ENCODE assay signal across 1 cellular context in the genomic region with DNA sequence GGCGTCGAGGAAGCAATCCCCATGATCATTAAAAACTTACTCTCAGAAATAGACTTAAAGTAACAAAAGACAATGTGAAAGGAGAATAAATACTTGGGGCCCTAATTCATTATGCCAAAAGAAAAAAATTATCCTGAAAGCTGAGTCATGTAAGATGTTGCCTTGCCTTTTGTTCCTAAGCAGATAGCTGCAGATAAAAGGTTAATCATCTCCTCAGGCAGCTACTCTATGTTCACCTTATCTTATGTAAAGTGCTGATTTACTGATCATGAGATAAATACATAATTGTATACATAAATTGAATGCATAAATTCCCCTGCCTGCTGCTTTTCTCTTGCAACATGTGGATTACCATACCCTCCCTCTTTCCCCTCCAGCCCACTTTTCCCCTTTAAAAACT.
A peak's percentile ranks its signal among the peaks of the same experiment; 100 is the strongest.
TF ChIP-seq lines count a peak whose summit lies in the region.

No MANE protein-coding gene starts in this region.

TF ChIP-seq in K562, 482 proteins besides CTCF, POLR2A, EP300 and RAD21:
- TF ChIP-seq SP1 (CRISPR knock-in tag; IDR thresholded peaks at IDR 0.05): no peak
- TF ChIP-seq CBFA2T2 (conservative IDR thresholded peaks at IDR 0.05): peak; percentile 17; the same call in 1 of the 2 replicates
- peak; percentile 14; the same call in 1 of the 2 replicates for TF ChIP-seq ZNF316 (IDR thresholded peaks at IDR 0.05)
- peak; percentile 37; the same call in 1 of the 2 replicates for TF ChIP-seq FOSL1 (tag; conservative IDR thresholded peaks at IDR 0.05)
- no peak for TF ChIP-seq ZNF282 (CRISPR knock-in tag; IDR thresholded peaks at IDR 0.05)
- peak; percentile 58 for TF ChIP-seq MEIS2 (IDR thresholded peaks at IDR 0.05; ENCODE audit: partially characterized antibody)
- TF ChIP-seq, protein P1, sequence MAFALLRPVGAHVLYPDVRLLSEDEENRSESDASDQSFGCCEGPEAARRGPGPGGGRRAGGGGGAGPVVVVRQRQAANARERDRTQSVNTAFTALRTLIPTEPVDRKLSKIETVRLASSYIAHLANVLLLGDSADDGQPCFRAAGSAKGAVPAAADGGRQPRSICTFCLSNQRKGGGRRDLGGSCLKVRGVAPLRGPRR (CRISPR knock-in tag; IDR thresholded peaks at IDR 0.05): no peak
- no peak for TF ChIP-seq HDAC8 (tag; IDR thresholded peaks at IDR 0.05)
- no peak for TF ChIP-seq ELF2 (CRISPR knock-in tag; IDR thresholded peaks at IDR 0.05)
- TF ChIP-seq, protein P2, sequence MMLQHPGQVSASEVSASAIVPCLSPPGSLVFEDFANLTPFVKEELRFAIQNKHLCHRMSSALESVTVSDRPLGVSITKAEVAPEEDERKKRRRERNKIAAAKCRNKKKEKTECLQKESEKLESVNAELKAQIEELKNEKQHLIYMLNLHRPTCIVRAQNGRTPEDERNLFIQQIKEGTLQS (IDR thresholded peaks at IDR 0.05): peak; percentile 15; the same call in 1 of the 2 replicates
- TF ChIP-seq, protein P2 (CRISPR knock-in tag; conservative IDR thresholded peaks at IDR 0.05): no peak
- peak; percentile 73 for TF ChIP-seq NFE2 (IDR thresholded peaks at IDR 0.05; ENCODE audit: low read depth)
- TF ChIP-seq, protein P3, sequence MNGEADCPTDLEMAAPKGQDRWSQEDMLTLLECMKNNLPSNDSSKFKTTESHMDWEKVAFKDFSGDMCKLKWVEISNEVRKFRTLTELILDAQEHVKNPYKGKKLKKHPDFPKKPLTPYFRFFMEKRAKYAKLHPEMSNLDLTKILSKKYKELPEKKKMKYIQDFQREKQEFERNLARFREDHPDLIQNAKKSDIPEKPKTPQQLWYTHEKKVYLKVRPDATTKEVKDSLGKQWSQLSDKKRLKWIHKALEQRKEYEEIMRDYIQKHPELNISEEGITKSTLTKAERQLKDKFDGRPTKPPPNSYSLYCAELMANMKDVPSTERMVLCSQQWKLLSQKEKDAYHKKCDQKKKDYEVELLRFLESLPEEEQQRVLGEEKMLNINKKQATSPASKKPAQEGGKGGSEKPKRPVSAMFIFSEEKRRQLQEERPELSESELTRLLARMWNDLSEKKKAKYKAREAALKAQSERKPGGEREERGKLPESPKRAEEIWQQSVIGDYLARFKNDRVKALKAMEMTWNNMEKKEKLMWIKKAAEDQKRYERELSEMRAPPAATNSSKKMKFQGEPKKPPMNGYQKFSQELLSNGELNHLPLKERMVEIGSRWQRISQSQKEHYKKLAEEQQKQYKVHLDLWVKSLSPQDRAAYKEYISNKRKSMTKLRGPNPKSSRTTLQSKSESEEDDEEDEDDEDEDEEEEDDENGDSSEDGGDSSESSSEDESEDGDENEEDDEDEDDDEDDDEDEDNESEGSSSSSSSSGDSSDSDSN (IDR thresholded peaks at IDR 0.05; ENCODE audit: borderline replicate concordance in 1 of 2, low read depth in 2 of 2, low read length in 2 of 2): no peak
- TF ChIP-seq SMARCA4 (IDR thresholded peaks at IDR 0.05): peak; percentile 19; the same call in 1 of the 2 replicates
- TF ChIP-seq, protein P4, sequence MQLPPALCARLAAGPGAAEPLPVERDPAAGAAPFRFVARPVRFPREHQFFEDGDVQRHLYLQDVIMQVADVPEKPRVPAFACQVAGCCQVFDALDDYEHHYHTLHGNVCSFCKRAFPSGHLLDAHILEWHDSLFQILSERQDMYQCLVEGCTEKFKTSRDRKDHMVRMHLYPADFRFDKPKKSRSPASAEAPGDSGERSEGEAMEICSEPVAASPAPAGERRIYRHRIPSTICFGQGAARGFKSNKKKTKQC (CRISPR knock-in tag; IDR thresholded peaks at IDR 0.05): no peak
- TF ChIP-seq ARID1B (IDR thresholded peaks at IDR 0.05): peak; percentile 36
- peak; percentile 35; the same call in 1 of the 2 replicates for TF ChIP-seq MECOM (CRISPR knock-in tag; IDR thresholded peaks at IDR 0.05)
- TF ChIP-seq CBFA2T3 (IDR thresholded peaks at IDR 0.05): peak; percentile 40
- TF ChIP-seq RBM39 (optimal IDR thresholded peaks at IDR 0.05; ENCODE audit: low read depth, low read length): no peak
- TF ChIP-seq SP2 (IDR thresholded peaks at IDR 0.05; ENCODE audit: extremely low read depth, low read depth, low read length, poor library complexity, severe bottlenecking): no peak
- no peak for TF ChIP-seq TBP (optimal IDR thresholded peaks at IDR 0.05; ENCODE audit: low read depth, low read length)
- peak; percentile 91 for TF ChIP-seq SOX6 (IDR thresholded peaks at IDR 0.05)
- peak; percentile 43; the same call in 1 of the 2 replicates for TF ChIP-seq JUND (IDR thresholded peaks at IDR 0.05; ENCODE audit: borderline replicate concordance, low read depth, low read length)
- no peak for TF ChIP-seq JUND (tag; IDR thresholded peaks at IDR 0.05; ENCODE audit: borderline replicate concordance, low read depth, low read length)
- peak; percentile 40; the same call in 1 of the 2 replicates for TF ChIP-seq C11orf30 (IDR thresholded peaks at IDR 0.05; ENCODE audit: low read depth)
- TF ChIP-seq MAFK (IDR thresholded peaks at IDR 0.05; ENCODE audit: low read length): peak; percentile 15; the same call in 1 of the 2 replicates
- TF ChIP-seq RCOR1 (IDR thresholded peaks at IDR 0.05; ENCODE audit: borderline replicate concordance in 1 of 2, low read depth in 2 of 2, low read length in 2 of 2): 0 out of 4 replicates have a peak, but pooled peaks of 1 of the 2 experiments have one; percentile 38
- TF ChIP-seq MAFG (tag; conservative IDR thresholded peaks at IDR 0.05): peak; percentile 64
- TF ChIP-seq SMAD3 (CRISPR knock-in tag; conservative IDR thresholded peaks at IDR 0.05): no peak
- TF ChIP-seq KDM1A (IDR thresholded peaks at IDR 0.05): peak; percentile 54 to 70; a peak in 2 of 4 replicates
